ENCODE assay signal across 19 cellular contexts in the genomic region with DNA sequence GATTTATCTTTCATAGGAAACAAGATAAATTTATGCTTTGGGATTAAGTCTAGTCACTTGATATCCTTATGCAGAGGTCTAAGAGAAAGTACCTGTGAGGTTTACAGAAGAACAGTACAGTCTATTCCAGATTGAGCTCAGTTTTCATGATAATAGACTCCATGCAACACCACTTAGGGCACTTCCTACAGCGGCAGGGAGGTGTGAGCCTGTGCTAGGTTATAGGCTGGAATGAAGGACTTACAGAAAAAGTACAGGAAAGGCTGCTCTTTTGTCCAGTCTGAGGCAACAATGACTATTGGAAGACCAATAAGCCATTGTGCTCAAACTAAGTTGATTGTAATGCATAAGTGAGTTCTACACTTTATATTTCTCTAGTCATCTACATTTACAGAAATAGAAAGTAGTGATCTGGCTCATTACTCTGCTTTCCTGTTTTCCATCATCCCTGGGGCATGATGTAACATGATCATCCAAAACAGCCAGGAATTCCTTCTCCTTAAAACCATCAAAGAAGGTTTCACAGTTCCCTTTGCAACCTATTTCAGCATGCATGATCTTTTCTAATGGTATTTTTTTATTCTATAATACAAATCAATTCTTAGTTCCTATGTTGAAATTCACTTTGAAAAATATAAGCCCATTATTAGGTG.
"Had no signal": no experiment of that assay in that cellular context is flagged by ENCODE, and none has a peak within 500 bp of the region (broad histone marks: within the 10 kb centered on the region; RNA-seq: fewer than 3 reads in every experiment).

No MANE protein-coding gene starts in this region.

- H3K9me3 Mint-ChIP-seq: endodermal cell, natural killer cell had no signal

- H3K36me3 ChIP-seq: gastroesophageal sphincter, right atrium auricular region, tibial artery, uterus, WERI-Rb-1 had no signal

- DNase-seq: activated CD4-positive, alpha-beta T cell treated with anti-CD3 and anti-CD28 coated beads, Interleukin-2, amount 50 U/mL, for 4 hours; caudate nucleus; endodermal cell; heart left ventricle; immature natural killer cell; natural killer cell; stimulated activated CD4-positive, alpha-beta T cell treated with anti-CD3 and anti-CD28 coated beads, Interleukin-2, amount 100 ng/mL, for 24 hours; stimulated activated naive CD8-positive, alpha-beta T cell treated with anti-CD3 and anti-CD28 coated beads, Interleukin-15, Interleukin-2, amounts not matched to agents 100 U/mL and 50 U/mL, for 24 hours; substantia nigra; SW 1271; T-helper 2 cell; tibial artery; uterus; WERI-Rb-1 had no signal

- H3K4me3 Mint-ChIP-seq: activated naive CD8-positive, alpha-beta T cell; endodermal cell; immature natural killer cell; natural killer cell had no signal

- H3K4me1 ChIP-seq: gastroesophageal sphincter, right atrium auricular region, tibial artery, uterus had no signal

- H3K36me3 Mint-ChIP-seq: activated naive CD8-positive, alpha-beta T cell; natural killer cell had no signal

- H3K27ac Mint-ChIP-seq: activated naive CD8-positive, alpha-beta T cell; endodermal cell; immature natural killer cell; natural killer cell had no signal

- H3K9me3 ChIP-seq: gastroesophageal sphincter, heart left ventricle, neutrophil, right atrium auricular region, tibial artery, uterus had no signal

- H3K27ac ChIP-seq: epithelial cell of prostate, gastroesophageal sphincter, heart left ventricle, neutrophil, right atrium auricular region, tibial artery, uterus, WERI-Rb-1 had no signal

- ATAC-seq: gastroesophageal sphincter; heart left ventricle; natural killer cell; stimulated activated naive CD8-positive, alpha-beta T cell treated with anti-CD3 and anti-CD28 coated beads, Interleukin-15, Interleukin-2, amounts not matched to agents 100 U/mL and 50 U/mL, for 24 hours had no signal

- H3K27me3 ChIP-seq: gastroesophageal sphincter, heart left ventricle, neutrophil, right atrium auricular region, tibial artery, uterus had no signal

- H3K4me1 Mint-ChIP-seq: endodermal cell, immature natural killer cell, natural killer cell had no signal

- H3K4me3 ChIP-seq: gastroesophageal sphincter, heart left ventricle, right atrium auricular region, tibial artery, uterus had no signal
